1 cellular context compared by ENCODE assay signal in the genomic region with DNA sequence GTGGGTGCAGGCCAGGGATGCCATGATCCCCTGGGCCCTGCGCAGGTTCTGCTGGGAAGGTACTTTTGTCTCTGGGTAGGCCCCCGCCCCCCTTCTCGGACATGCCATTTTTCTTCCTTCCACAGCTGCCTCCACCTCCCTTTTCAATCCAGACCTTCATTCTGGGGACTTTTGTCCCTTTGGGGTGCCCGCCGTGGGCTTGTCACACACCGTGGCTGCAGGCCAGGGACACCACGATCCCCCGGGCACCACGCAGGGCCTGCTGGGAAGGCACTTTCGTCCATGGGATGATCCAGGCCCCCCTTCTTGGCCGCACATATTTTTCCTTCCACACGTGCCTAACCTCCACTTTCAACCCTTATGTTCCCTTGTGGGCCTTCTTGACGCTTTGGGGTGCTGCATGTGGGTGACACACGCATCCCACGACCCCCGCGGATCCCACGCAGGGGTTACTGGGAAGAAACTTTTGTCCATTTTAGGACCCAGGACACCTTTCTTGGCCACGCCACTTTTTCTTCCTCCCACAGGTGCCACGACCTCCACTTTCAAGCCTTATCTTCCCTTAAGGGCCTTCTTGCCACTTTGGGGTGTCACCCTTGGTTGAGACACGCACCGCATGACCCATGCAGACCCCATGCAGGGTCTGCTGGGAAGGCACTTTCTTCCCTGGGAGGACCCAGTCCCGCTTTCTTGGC.
TF ChIP-seq lines count a peak whose summit lies in the region.

No MANE protein-coding gene starts in this region.

TF ChIP-seq in K562, 482 proteins besides CTCF, POLR2A, EP300 and RAD21 (continued from another document):
- no peak for TF ChIP-seq ZNF445 (CRISPR knock-in tag; IDR thresholded peaks at IDR 0.05; ENCODE audit: low read depth)
- TF ChIP-seq SETDB1 (IDR thresholded peaks at IDR 0.05; ENCODE audit: low read length) = no peak
- no peak for TF ChIP-seq ZNF717 (CRISPR knock-in tag; IDR thresholded peaks at IDR 0.05)
- no peak for TF ChIP-seq IFI16 (CRISPR knock-in tag; IDR thresholded peaks at IDR 0.05)
- no peak for TF ChIP-seq KAT8 (IDR thresholded peaks at IDR 0.05; ENCODE audit: low read depth)
- TF ChIP-seq SIRT6 (IDR thresholded peaks at IDR 0.05; ENCODE audit: low read depth, low read length) = no peak
- no peak for TF ChIP-seq DIDO1 (tag; IDR thresholded peaks at IDR 0.05; ENCODE audit: low read depth)
- no peak for TF ChIP-seq EZH2 (IDR thresholded peaks at IDR 0.05; ENCODE audit: borderline replicate concordance, low read depth, low read length)
- TF ChIP-seq XRCC5 (IDR thresholded peaks at IDR 0.05; ENCODE audit: low read depth, low read length) = no peak
- TF ChIP-seq POLR2H (tag; IDR thresholded peaks at IDR 0.05; ENCODE audit: low read depth) = no peak
- no peak for TF ChIP-seq ZBTB17 (CRISPR knock-in tag; IDR thresholded peaks at IDR 0.05)
TF ChIP-seq in K562: peak in this region for 0.
